ENCODE assay signal across 1 cellular context in genomic region chr5:181245427-181246275, GRCh38.
A peak's percentile ranks its signal among the peaks of the same experiment; 100 is the strongest.
TF ChIP-seq lines count a peak whose summit lies in the region.

No MANE protein-coding gene starts in this region.

TF ChIP-seq in K562, 482 proteins besides CTCF, POLR2A, EP300 and RAD21 (continued from another document and continues in another):
- peak; percentile 70; the same call in 1 of the 2 replicates for TF ChIP-seq ZNF609 (CRISPR knock-in tag; IDR thresholded peaks at IDR 0.05; ENCODE audit: borderline replicate concordance)
- no peak for TF ChIP-seq ZBTB8A (IDR thresholded peaks at IDR 0.05; ENCODE audit: partially characterized antibody)
- peak; percentile 58 for TF ChIP-seq L3MBTL2 (IDR thresholded peaks at IDR 0.05)
- TF ChIP-seq MAZ (CRISPR knock-in tag; conservative IDR thresholded peaks at IDR 0.05 in 1 of 2, IDR thresholded peaks at IDR 0.05 in 1 of 2), result peak in 1 of 2 experiments; percentile 34; a peak in 1 of 4 replicates
- TF ChIP-seq THRA (IDR thresholded peaks at IDR 0.05), result no peak
- peak in 1 of 2 experiments; percentile 12; a peak in 1 of 4 replicates for TF ChIP-seq KDM1A (IDR thresholded peaks at IDR 0.05)
- 0 out of 2 replicates have a peak, but pooled peaks have one; percentile 7 for TF ChIP-seq ZNF740 (CRISPR knock-in tag; IDR thresholded peaks at IDR 0.05)
- no peak for TF ChIP-seq ZNF740 (tag; IDR thresholded peaks at IDR 0.05)
- TF ChIP-seq, protein P1, sequence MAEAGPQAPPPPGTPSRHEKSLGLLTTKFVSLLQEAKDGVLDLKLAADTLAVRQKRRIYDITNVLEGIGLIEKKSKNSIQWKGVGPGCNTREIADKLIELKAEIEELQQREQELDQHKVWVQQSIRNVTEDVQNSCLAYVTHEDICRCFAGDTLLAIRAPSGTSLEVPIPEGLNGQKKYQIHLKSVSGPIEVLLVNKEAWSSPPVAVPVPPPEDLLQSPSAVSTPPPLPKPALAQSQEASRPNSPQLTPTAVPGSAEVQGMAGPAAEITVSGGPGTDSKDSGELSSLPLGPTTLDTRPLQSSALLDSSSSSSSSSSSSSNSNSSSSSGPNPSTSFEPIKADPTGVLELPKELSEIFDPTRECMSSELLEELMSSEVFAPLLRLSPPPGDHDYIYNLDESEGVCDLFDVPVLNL (CRISPR knock-in tag; IDR thresholded peaks at IDR 0.05; ENCODE audit: low read depth), result 0 out of 2 replicates have a peak, but pooled peaks have one; percentile 24
- 0 out of 4 replicates have a peak, but pooled peaks of 1 of the 2 experiments have one; percentile 17 for TF ChIP-seq TBL1XR1 (IDR thresholded peaks at IDR 0.05; ENCODE audit: low read length in 2 of 2)
- no peak; the same call in 1 of the 2 replicates for TF ChIP-seq MYC (IDR thresholded peaks at IDR 0.05; ENCODE audit: low read depth, low read length)
- no peak for TF ChIP-seq MYC (CRISPR knock-in tag; IDR thresholded peaks at IDR 0.05; ENCODE audit: borderline replicate concordance, low read depth)
- 0 out of 2 replicates have a peak, but pooled peaks have one; percentile 56 for TF ChIP-seq E2F5 (CRISPR knock-in tag; IDR thresholded peaks at IDR 0.05)
- peak; percentile 17 for TF ChIP-seq SAP30 (IDR thresholded peaks at IDR 0.05; ENCODE audit: borderline replicate concordance, insufficient read depth, low read depth, low read length, poor library complexity, severe bottlenecking)
- 0 out of 2 replicates have a peak, but pooled peaks have one; percentile 13 for TF ChIP-seq ZSCAN29 (IDR thresholded peaks at IDR 0.05)
- no peak for TF ChIP-seq ZNF253 (CRISPR knock-in tag; conservative IDR thresholded peaks at IDR 0.05)
- TF ChIP-seq XRCC5 (IDR thresholded peaks at IDR 0.05; ENCODE audit: low read depth, low read length), result peak; percentile 8; the same call in 1 of the 2 replicates
- peak; percentile 49 for TF ChIP-seq RBBP5 (IDR thresholded peaks at IDR 0.05; ENCODE audit: borderline replicate concordance, insufficient read depth, low read length, poor library complexity, severe bottlenecking)
- TF ChIP-seq GATAD2B (IDR thresholded peaks at IDR 0.05; ENCODE audit: borderline replicate concordance), result no peak
- TF ChIP-seq, protein P2, sequence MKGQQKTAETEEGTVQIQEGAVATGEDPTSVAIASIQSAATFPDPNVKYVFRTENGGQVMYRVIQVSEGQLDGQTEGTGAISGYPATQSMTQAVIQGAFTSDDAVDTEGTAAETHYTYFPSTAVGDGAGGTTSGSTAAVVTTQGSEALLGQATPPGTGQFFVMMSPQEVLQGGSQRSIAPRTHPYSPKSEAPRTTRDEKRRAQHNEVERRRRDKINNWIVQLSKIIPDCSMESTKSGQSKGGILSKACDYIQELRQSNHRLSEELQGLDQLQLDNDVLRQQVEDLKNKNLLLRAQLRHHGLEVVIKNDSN (CRISPR knock-in tag; IDR thresholded peaks at IDR 0.05), result peak; percentile 38; the same call in 1 of the 2 replicates
- no peak for TF ChIP-seq PTTG1 (tag; IDR thresholded peaks at IDR 0.05; ENCODE audit: low read depth)
- TF ChIP-seq TEAD1 (CRISPR knock-in tag; IDR thresholded peaks at IDR 0.05), result peak in 1 of 2 experiments; percentile 55; a peak in 1 of 4 replicates
- no peak for TF ChIP-seq E2F6 (IDR thresholded peaks at IDR 0.05; ENCODE audit: borderline replicate concordance in 1 of 2, extremely low read depth in 1 of 2, insufficient read depth in 1 of 2, insufficient read length in 1 of 2, low read depth in 1 of 2, low read length in 1 of 2, poor library complexity in 1 of 2, severe bottlenecking in 1 of 2)
- peak; percentile 38 for TF ChIP-seq CTBP1 (IDR thresholded peaks at IDR 0.05; ENCODE audit: borderline replicate concordance)
- TF ChIP-seq SIRT6 (IDR thresholded peaks at IDR 0.05; ENCODE audit: low read depth, low read length), result no peak
- no peak for TF ChIP-seq RBM14 (IDR thresholded peaks at IDR 0.05; ENCODE audit: borderline replicate concordance, insufficient read depth, low read depth, low read length)
- TF ChIP-seq ZBED1 (IDR thresholded peaks at IDR 0.05), result no peak
- TF ChIP-seq MAFK (IDR thresholded peaks at IDR 0.05; ENCODE audit: low read length), result no peak
- peak; percentile 56; the same call in 1 of the 2 replicates for TF ChIP-seq FOXP1 (CRISPR knock-in tag; IDR thresholded peaks at IDR 0.05)
- no peak for TF ChIP-seq PPARD (CRISPR knock-in tag; IDR thresholded peaks at IDR 0.05)
- TF ChIP-seq RFX1 (IDR thresholded peaks at IDR 0.05), result no peak
- TF ChIP-seq, protein P3, sequence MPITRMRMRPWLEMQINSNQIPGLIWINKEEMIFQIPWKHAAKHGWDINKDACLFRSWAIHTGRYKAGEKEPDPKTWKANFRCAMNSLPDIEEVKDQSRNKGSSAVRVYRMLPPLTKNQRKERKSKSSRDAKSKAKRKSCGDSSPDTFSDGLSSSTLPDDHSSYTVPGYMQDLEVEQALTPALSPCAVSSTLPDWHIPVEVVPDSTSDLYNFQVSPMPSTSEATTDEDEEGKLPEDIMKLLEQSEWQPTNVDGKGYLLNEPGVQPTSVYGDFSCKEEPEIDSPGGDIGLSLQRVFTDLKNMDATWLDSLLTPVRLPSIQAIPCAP (CRISPR knock-in tag; IDR thresholded peaks at IDR 0.05; ENCODE audit: borderline replicate concordance), result no peak
- no peak for TF ChIP-seq FOSL1 (tag; conservative IDR thresholded peaks at IDR 0.05)
- no peak for TF ChIP-seq CEBPG (CRISPR knock-in tag; IDR thresholded peaks at IDR 0.05)
- TF ChIP-seq CEBPG (tag; conservative IDR thresholded peaks at IDR 0.05 in 1 of 2, IDR thresholded peaks at IDR 0.05 in 1 of 2), result no peak
- TF ChIP-seq, protein P4, sequence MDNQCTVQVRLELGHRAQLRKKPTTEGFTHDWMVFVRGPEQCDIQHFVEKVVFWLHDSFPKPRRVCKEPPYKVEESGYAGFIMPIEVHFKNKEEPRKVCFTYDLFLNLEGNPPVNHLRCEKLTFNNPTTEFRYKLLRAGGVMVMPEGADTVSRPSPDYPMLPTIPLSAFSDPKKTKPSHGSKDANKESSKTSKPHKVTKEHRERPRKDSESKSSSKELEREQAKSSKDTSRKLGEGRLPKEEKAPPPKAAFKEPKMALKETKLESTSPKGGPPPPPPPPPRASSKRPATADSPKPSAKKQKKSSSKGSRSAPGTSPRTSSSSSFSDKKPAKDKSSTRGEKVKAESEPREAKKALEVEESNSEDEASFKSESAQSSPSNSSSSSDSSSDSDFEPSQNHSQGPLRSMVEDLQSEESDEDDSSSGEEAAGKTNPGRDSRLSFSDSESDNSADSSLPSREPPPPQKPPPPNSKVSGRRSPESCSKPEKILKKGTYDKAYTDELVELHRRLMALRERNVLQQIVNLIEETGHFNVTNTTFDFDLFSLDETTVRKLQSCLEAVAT (IDR thresholded peaks at IDR 0.05), result 0 out of 4 replicates have a peak, but pooled peaks of 1 of the 2 experiments have one; percentile 47
- TF ChIP-seq ZBTB7A (IDR thresholded peaks at IDR 0.05; ENCODE audit: borderline replicate concordance, control insufficient read depth, low read depth, low read length), result 0 out of 2 replicates have a peak, but pooled peaks have one; percentile 11
- TF ChIP-seq ZMIZ1 (IDR thresholded peaks at IDR 0.05; ENCODE audit: low read depth in 2 of 2, low read length in 2 of 2), result no peak
- TF ChIP-seq KDM5B (IDR thresholded peaks at IDR 0.05; ENCODE audit: insufficient replicate concordance, low read depth, low read length), result peak; percentile 77
- TF ChIP-seq CHD1 (IDR thresholded peaks at IDR 0.05; ENCODE audit: low read length), result peak; percentile 12
- TF ChIP-seq RBM34 (IDR thresholded peaks at IDR 0.05; ENCODE audit: borderline replicate concordance, insufficient read depth, low read length), result no peak
- no peak for TF ChIP-seq TAF7 (tag; IDR thresholded peaks at IDR 0.05)
- TF ChIP-seq STAG1 (CRISPR knock-in tag; IDR thresholded peaks at IDR 0.05; ENCODE audit: borderline replicate concordance), result no peak
- TF ChIP-seq RUNX1 (IDR thresholded peaks at IDR 0.05; ENCODE audit: low read depth), result no peak
- peak; percentile 80 for TF ChIP-seq ATF7 (IDR thresholded peaks at IDR 0.05)
- TF ChIP-seq DPF2 (IDR thresholded peaks at IDR 0.05), result peak; percentile 31; the same call in 1 of the 2 replicates
- TF ChIP-seq SMAD1 (IDR thresholded peaks at IDR 0.05; ENCODE audit: low read depth, low read length, partially characterized antibody), result no peak
- TF ChIP-seq ZNF695 (CRISPR knock-in tag; IDR thresholded peaks at IDR 0.05), result no peak
- TF ChIP-seq SMAD2 (IDR thresholded peaks at IDR 0.05; ENCODE audit: low read depth, low read length), result no peak
- no peak for TF ChIP-seq CBFA2T2 (conservative IDR thresholded peaks at IDR 0.05)
- TF ChIP-seq NFRKB (IDR thresholded peaks at IDR 0.05; ENCODE audit: low read depth), result peak; percentile 41; the same call in 1 of the 2 replicates
- peak; percentile 33 for TF ChIP-seq POLR2G (IDR thresholded peaks at IDR 0.05; ENCODE audit: low read depth, low read length)
